ENCODE assay signal across 14 cellular contexts in the genomic region with DNA sequence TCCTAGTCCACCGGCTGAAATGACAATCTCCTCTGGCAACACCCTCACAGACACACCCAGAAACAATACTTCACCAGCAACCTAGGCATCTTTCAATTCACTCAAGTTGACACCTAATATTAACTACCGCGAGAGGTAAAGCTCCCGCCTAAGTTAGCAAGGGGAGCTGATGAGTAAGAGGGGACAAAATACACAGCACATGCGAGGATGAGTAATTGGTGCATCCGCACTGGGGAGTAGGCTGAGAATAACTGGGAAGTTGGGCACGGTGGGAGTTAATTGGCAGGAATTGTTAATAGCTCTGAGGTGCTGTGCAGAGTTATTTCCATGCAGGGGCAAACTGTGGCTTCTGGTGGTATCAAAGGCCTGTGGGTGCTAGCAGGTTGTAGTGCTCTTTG. TPM values are rescaled to one million over a fixed set of nuclear protein-coding genes. Genes with fewer than 3 reads are reported as not detected.
DNase-seq lines count a peak whose midpoint lies in the region; ATAC-seq and TF ChIP-seq lines count a peak whose summit lies in the region.
"Had no signal": no experiment of that assay in that cellular context is flagged by ENCODE, and none has a peak within 500 bp of the region (broad histone marks: within the 10 kb centered on the region; RNA-seq: fewer than 3 reads in every experiment).

No MANE protein-coding gene starts in this region.

- no peak for ATAC-seq in GM19467 (IDR thresholded peaks at IDR 0.05; ENCODE audit: unreplicated experiment)
- ATAC-seq: naive thymus-derived CD8-positive, alpha-beta T cell had no signal

- no peak overlapping the region for H3K9ac ChIP-seq in SK-N-SH
- H3K9ac ChIP-seq: KMS-11 had no signal

- no peak overlapping the region for H2AFZ ChIP-seq in SK-N-SH (ENCODE audit: low read depth)

- CTCF ChIA-PET in SK-N-SH (lab: Yijun Ruan, JAX): no interaction called here

- no peaks in the 10 kb centered on the region for H3F3A ChIP-seq in SK-N-SH (replicated peaks; ENCODE audit: insufficient read depth)

- H3K36me3 ChIP-seq in SK-N-SH (replicated peaks in 1 of 2; ENCODE audit: control insufficient read depth in 1 of 2, insufficient read depth in 2 of 2, low read length in 1 of 2): no peaks in the 10 kb centered on the region

- H3K9me2 ChIP-seq in SK-N-SH: no peaks in the 10 kb centered on the region

- H3K27ac ChIP-seq in SK-N-SH (ENCODE audit: low read depth in 2 of 2, low read length in 1 of 2): no peak overlapping the region
- H3K27ac ChIP-seq: KMS-11 had no signal

- no peaks in the 10 kb centered on the region for H3K9me3 ChIP-seq in SK-N-SH
- H3K9me3 ChIP-seq: Caco-2 had no signal

- 78% methylated on average over 7 of the region's 7 CpGs for WGBS in SK-N-SH (ENCODE audit: low lambda C conversion rate)

- no peaks in the 10 kb centered on the region for H3K27me3 ChIP-seq in SK-N-SH (ENCODE audit: insufficient read depth)

- H3K4me3 ChIP-seq in epithelial cell of esophagus (ENCODE audit: low read length) (no peak overlapping the region), SK-N-SH (ENCODE audit: low read depth in 2 of 2, low read length in 1 of 2) (no peak overlapping the region)

- TF ChIP-seq EP300 in SK-N-SH (IDR thresholded peaks at IDR 0.05; ENCODE audit: borderline replicate concordance in 1 of 2, low read depth in 1 of 2, low read length in 1 of 2): no peak

- DNase-seq in EH (ENCODE audit: low read depth) (peak; percentile 49), epithelial cell of esophagus (ENCODE audit: low read depth) (peak; percentile 77), renal cortical epithelial cell (ENCODE audit: low read depth) (peak; percentile 54), DMS 273 treated with DMSO at 0.1 percent for 48 hours (lab: John Stamatoyannopoulos, UW) (no peak), SHP77 treated with DMSO at 0.1 percent for 48 hours (lab: John Stamatoyannopoulos, UW) (no peak), SK-N-SH (no peak)
- DNase-seq: activated B cell treated with CpG ODN at 0.5 μM for 24 hours; Caco-2; kidney; naive thymus-derived CD8-positive, alpha-beta T cell; SIG-M5 had no signal

- no peak for TF ChIP-seq RAD21 in SK-N-SH (IDR thresholded peaks at IDR 0.05; ENCODE audit: low read length)

- H3K79me2 ChIP-seq in SK-N-SH (ENCODE audit: insufficient read depth): no peaks in the 10 kb centered on the region

- no peak overlapping the region for H3K4me2 ChIP-seq in SK-N-SH
- H3K4me2 ChIP-seq: KMS-11 had no signal

- POLR2A ChIA-PET in SK-N-SH (lab: Yijun Ruan, JAX): no interaction called here

- TF ChIP-seq CTCF in epithelial cell of esophagus (IDR thresholded peaks at IDR 0.05; ENCODE audit: insufficient read depth, low read depth, low read length, missing control alignments): no peak
- TF ChIP-seq CTCF in SK-N-SH (IDR thresholded peaks at IDR 0.05): no peak

- H4K20me1 ChIP-seq in SK-N-SH (ENCODE audit: insufficient read depth): no peaks in the 10 kb centered on the region

- H3K4me1 ChIP-seq in SK-N-SH (ENCODE audit: control insufficient read depth in 1 of 2, insufficient read depth in 2 of 2, low read depth in 1 of 2, low read length in 1 of 2): peaks cover 0 to 2% of the 10 kb centered on the region in 2 experiments; a peak in 3 of 4 replicates

TF ChIP-seq in PFSK-1, 5 proteins besides CTCF, POLR2A, EP300 and RAD21:
- TF ChIP-seq TAF1 (IDR thresholded peaks at IDR 0.05; ENCODE audit: borderline replicate concordance, insufficient read depth, low read length) (no peak), FOXP2 (optimal IDR thresholded peaks at IDR 0.05; ENCODE audit: borderline replicate concordance, extremely low read depth, extremely low read length, insufficient read depth) (peak; percentile 53), SIN3A (IDR thresholded peaks at IDR 0.05; ENCODE audit: borderline replicate concordance, insufficient read depth, low read length) (no peak; the same call in 1 of the 2 replicates)
- TF ChIP-seq, protein P1, sequence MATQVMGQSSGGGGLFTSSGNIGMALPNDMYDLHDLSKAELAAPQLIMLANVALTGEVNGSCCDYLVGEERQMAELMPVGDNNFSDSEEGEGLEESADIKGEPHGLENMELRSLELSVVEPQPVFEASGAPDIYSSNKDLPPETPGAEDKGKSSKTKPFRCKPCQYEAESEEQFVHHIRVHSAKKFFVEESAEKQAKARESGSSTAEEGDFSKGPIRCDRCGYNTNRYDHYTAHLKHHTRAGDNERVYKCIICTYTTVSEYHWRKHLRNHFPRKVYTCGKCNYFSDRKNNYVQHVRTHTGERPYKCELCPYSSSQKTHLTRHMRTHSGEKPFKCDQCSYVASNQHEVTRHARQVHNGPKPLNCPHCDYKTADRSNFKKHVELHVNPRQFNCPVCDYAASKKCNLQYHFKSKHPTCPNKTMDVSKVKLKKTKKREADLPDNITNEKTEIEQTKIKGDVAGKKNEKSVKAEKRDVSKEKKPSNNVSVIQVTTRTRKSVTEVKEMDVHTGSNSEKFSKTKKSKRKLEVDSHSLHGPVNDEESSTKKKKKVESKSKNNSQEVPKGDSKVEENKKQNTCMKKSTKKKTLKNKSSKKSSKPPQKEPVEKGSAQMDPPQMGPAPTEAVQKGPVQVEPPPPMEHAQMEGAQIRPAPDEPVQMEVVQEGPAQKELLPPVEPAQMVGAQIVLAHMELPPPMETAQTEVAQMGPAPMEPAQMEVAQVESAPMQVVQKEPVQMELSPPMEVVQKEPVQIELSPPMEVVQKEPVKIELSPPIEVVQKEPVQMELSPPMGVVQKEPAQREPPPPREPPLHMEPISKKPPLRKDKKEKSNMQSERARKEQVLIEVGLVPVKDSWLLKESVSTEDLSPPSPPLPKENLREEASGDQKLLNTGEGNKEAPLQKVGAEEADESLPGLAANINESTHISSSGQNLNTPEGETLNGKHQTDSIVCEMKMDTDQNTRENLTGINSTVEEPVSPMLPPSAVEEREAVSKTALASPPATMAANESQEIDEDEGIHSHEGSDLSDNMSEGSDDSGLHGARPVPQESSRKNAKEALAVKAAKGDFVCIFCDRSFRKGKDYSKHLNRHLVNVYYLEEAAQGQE (IDR thresholded peaks at IDR 0.05; ENCODE audit: insufficient read depth in 1 of 2, low read depth in 2 of 2, low read length in 2 of 2): 0 out of 4 replicates have a peak, but pooled peaks of 1 of the 2 experiments have one; percentile 6
TF ChIP-seq in PFSK-1: peak in this region for 2.

TF ChIP-seq in SK-N-SH, 30 proteins besides CTCF, POLR2A, EP300 and RAD21:
- TF ChIP-seq, protein P2, sequence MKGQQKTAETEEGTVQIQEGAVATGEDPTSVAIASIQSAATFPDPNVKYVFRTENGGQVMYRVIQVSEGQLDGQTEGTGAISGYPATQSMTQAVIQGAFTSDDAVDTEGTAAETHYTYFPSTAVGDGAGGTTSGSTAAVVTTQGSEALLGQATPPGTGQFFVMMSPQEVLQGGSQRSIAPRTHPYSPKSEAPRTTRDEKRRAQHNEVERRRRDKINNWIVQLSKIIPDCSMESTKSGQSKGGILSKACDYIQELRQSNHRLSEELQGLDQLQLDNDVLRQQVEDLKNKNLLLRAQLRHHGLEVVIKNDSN (IDR thresholded peaks at IDR 0.05; ENCODE audit: borderline replicate concordance, low read depth): no peak
- no peak for TF ChIP-seq GATA2 (CRISPR knock-in tag; IDR thresholded peaks at IDR 0.05)
- no peak for TF ChIP-seq RFX5 (IDR thresholded peaks at IDR 0.05; ENCODE audit: low read length)
- no peak for TF ChIP-seq YY1 (IDR thresholded peaks at IDR 0.05; ENCODE audit: low read depth)
- no peak for TF ChIP-seq TCF12 (IDR thresholded peaks at IDR 0.05)
- TF ChIP-seq FOSL2 (IDR thresholded peaks at IDR 0.05; ENCODE audit: borderline replicate concordance, low read depth): no peak
- TF ChIP-seq NRF1 (IDR thresholded peaks at IDR 0.05; ENCODE audit: low read depth, low read length): no peak
- no peak for TF ChIP-seq EZH2phosphoT487 (IDR thresholded peaks at IDR 0.05; ENCODE audit: borderline replicate concordance, low read depth)

RNA-seq across cellular contexts. Expression of a gene that starts 14.5 kb away (rescaled TPM):
- 12.3 TPM for polyA plus RNA-seq in PFSK-1 (2012; ENCODE audit: insufficient read length, low read depth)
- total RNA-seq in renal cortical epithelial cell: 5.9 and 20.4 TPM in 2 replicates
- 6.2 and 7.9 TPM in 2 replicates for polyA plus RNA-seq in SK-N-SH (2012; rRNA removed)
- polyA plus RNA-seq in SK-N-SH (2012; cell fraction: cytosol; rRNA removed): 5.5 and 5.8 TPM in 2 replicates
- polyA plus RNA-seq in SK-N-SH (2012; cell fraction: nucleus; rRNA removed): 11.4 and 26.4 TPM in 2 replicates
- total RNA-seq: activated B cell treated with CpG ODN at 0.5 μM for 24 hours had no signal
- polyA plus RNA-seq: naive thymus-derived CD8-positive, alpha-beta T cell had no signal

RNA-seq across cellular contexts. Expression of a gene that starts 18.3 kb away (rescaled TPM):
- polyA plus RNA-seq in PFSK-1 (2012; ENCODE audit: insufficient read length, low read depth): not detected
- not detected in 2 replicates for total RNA-seq in renal cortical epithelial cell
- not detected in 2 replicates for polyA plus RNA-seq in SK-N-SH (2012; rRNA removed)
- polyA plus RNA-seq in SK-N-SH (2012; cell fraction: cytosol; rRNA removed): not detected in 2 replicates
- polyA plus RNA-seq in SK-N-SH (2012; cell fraction: nucleus; rRNA removed): not detected in 2 replicates
- total RNA-seq: activated B cell treated with CpG ODN at 0.5 μM for 24 hours; Caco-2; kidney; naive thymus-derived CD8-positive, alpha-beta T cell had no signal
- polyA plus RNA-seq: naive thymus-derived CD8-positive, alpha-beta T cell had no signal

Comparison
In these comparisons a context has a peak if more than half of its experiments do, and no peak if none do; other contexts are left out.
1. DNase-seq: peak in EH (single experiment), epithelial cell of esophagus (single experiment) and renal cortical epithelial cell (single experiment); none in DMS 273 treated with DMSO at 0.1 percent for 48 hours (single experiment), SHP77 treated with DMSO at 0.1 percent for 48 hours (single experiment) and SK-N-SH (single experiment).